ENCODE assay signal across 8 cellular contexts in the genomic region with DNA sequence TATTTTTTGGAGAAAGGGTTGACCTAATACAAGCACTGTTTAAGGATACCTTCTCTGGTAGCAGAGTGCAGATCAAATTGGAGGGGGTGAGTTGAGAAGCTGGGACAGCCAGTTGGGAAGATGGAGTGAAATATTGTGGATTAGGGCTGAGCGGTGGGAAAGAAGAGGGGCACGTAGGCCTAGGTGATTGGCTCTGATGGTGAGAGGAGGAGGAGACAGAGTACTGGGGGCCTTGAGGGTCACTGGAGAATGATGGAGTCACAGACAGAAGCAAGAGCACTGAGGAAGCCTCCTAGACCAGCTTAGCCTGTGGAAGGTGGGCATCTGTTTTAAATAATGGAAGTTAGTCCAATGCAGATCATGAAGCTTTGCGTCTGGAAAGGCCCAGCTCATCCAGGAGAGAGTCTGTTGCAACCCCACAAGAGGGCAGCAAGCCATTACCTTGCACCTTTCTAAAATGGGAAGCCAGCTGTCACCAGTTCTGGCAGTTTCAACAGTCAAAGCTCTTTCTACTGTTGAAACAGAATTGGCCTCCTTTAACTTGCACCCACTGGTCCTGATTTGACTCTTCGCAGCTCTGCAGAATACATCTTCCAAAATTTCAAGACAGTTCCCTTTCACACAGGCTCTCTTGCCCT. TPM values are rescaled to one million over a fixed set of nuclear protein-coding genes. Genes with fewer than 3 reads are reported as not detected.
A peak's percentile ranks its signal among the peaks of the same experiment; 100 is the strongest.
DNase-seq lines count a peak whose midpoint lies in the region; ATAC-seq and TF ChIP-seq lines count a peak whose summit lies in the region.

No MANE protein-coding gene starts in this region.

- H3K9me3 Mint-ChIP-seq in chondrocyte (ENCODE audit: low read depth) = no peaks in the 10 kb centered on the region

- no peaks in the 10 kb centered on the region for H3K9me3 ChIP-seq in PC-3 (ENCODE audit: low read length)

- H4K20me1 ChIP-seq in PC-3 (ENCODE audit: low read length) = no peaks in the 10 kb centered on the region

- CTCF ChIA-PET in PC-3 (lab: Charles Lee) = interaction anchor here (0.6 to 1.1 kb wide), 12 partner anchors 12 to 168 kb away, joined by 3 to 21 read pairs (median 5); a partner anchor contains a TSS

- no peaks in the 10 kb centered on the region for H3F3A ChIP-seq in PC-3 (ENCODE audit: low read length, unreplicated experiment)

- H3K4me3 ChIP-seq in HFF-Myc (replicated peaks; ENCODE audit: low read depth, low read length) = no peak overlapping the region
- H3K4me3 ChIP-seq in PC-3 (ENCODE audit: low read length) = no peak overlapping the region

- intact Hi-C loops in PC-3 (cut with micrococcal nuclease) = loop anchor here (1.0 to 5.0 kb wide), 2 partner anchors 79 to 157 kb away; a partner anchor contains a TSS

- no peaks in the 10 kb centered on the region for H3K9me2 ChIP-seq in PC-3 (replicated peaks; ENCODE audit: low read length)

- no peak overlapping the region for H3K9ac ChIP-seq in PC-3 (ENCODE audit: low read length)

- no peak overlapping the region for H3K4me3 Mint-ChIP-seq in chondrocyte (ENCODE audit: unreplicated experiment)

- TF ChIP-seq CTCF in HFF-Myc (IDR thresholded peaks at IDR 0.05; ENCODE audit: low read depth, low read length, missing control alignments) = peak; percentile 67
- TF ChIP-seq CTCF in PC-3 (conservative IDR thresholded peaks at IDR 0.05; ENCODE audit: low read depth, low read length) = peak; percentile 75
- TF ChIP-seq CTCF in chondrocyte (IDR thresholded peaks at IDR 0.05) = peak; percentile 82

- no peak overlapping the region for H2AFZ ChIP-seq in PC-3 (ENCODE audit: low read length)

- no peaks in the 10 kb centered on the region for H3K36me3 ChIP-seq in PC-3 (ENCODE audit: low read depth, low read length)

- ATAC-seq in PC-3 (peak; percentile 80), HG02678 (IDR thresholded peaks at IDR 0.05; ENCODE audit: unreplicated experiment) (no peak), GM21367 (IDR thresholded peaks at IDR 0.05; ENCODE audit: unreplicated experiment) (no peak)

- DNase-seq in Daoy (ENCODE audit: low read depth) (peak; percentile 52), HFF-Myc (ENCODE audit: extremely low read depth, low read depth) (peak; percentile 65), PC-3 (peak; percentile 52), chondrocyte (ENCODE audit: low spot score) (no peak), mucosa of gallbladder (ENCODE audit: low spot score) (peak; percentile 46), middle frontal gyrus (ENCODE audit: extremely low spot score, low spot score) (no peak)

- BruUV-seq in PC-3 (replicated peaks; lab: Mats Ljungman, UMichigan) = no TSS peak

- no peak overlapping the region for H3K4me2 ChIP-seq in PC-3 (ENCODE audit: low read length)

- no peaks in the 10 kb centered on the region for H3K4me1 ChIP-seq in PC-3 (ENCODE audit: insufficient read depth, low read length)

- POLR2A ChIA-PET in PC-3 (lab: Charles Lee; ENCODE audit: unreplicated experiment) = interaction anchor here (0.6 kb wide), 1 partner anchor 77 kb away, joined by 4 read pairs; no protein-coding TSS in a partner anchor

- peaks cover 7% of the 10 kb centered on the region for H3K36me3 Mint-ChIP-seq in chondrocyte (ENCODE audit: low read depth)

- no peaks in the 10 kb centered on the region for H3K27me3 ChIP-seq in PC-3 (ENCODE audit: low read length)

- no peak overlapping the region for H3K27ac ChIP-seq in PC-3 (ENCODE audit: low read length)

- H3K27ac Mint-ChIP-seq in chondrocyte (ENCODE audit: unreplicated experiment) = no peak overlapping the region

- H3K27me3 Mint-ChIP-seq in chondrocyte (ENCODE audit: low read depth) = peaks cover 1% of the 10 kb centered on the region

- H3K4me1 Mint-ChIP-seq in chondrocyte (ENCODE audit: low read depth) = peaks cover 4% of the 10 kb centered on the region

- no peaks in the 10 kb centered on the region for H3K79me2 ChIP-seq in PC-3 (ENCODE audit: low read length)

RNA-seq across cellular contexts. Expression of a gene that starts 11.8 kb away (rescaled TPM):
- 1.7 and 1.8 TPM in 2 replicates for total RNA-seq in Daoy (2014; rRNA removed; shearing (Covaris generic))
- total RNA-seq in PC-3 (2014; rRNA removed) (0.81 and 1.1 TPM in 2 replicates), chondrocyte (3.0 to 5.6 TPM (median 3.4 TPM) in 3 replicates), mucosa of gallbladder (3.2 TPM)

RNA-seq across cellular contexts. Expression of a gene that starts 13.3 kb away (rescaled TPM):
- total RNA-seq in Daoy (2014; rRNA removed; shearing (Covaris generic)) = 22.2 and 25.7 TPM in 2 replicates
- total RNA-seq in PC-3 (2014; rRNA removed) (45.5 and 57.1 TPM in 2 replicates), chondrocyte (32.9 to 50.1 TPM (median 35.6 TPM) in 3 replicates), mucosa of gallbladder (46.4 TPM)

RNA-seq across cellular contexts. Expression of a gene that starts 18.8 kb away (rescaled TPM):
- total RNA-seq in Daoy (2014; rRNA removed; shearing (Covaris generic)) = 31.7 and 45.0 TPM in 2 replicates
- total RNA-seq in PC-3 (2014; rRNA removed) (8.9 and 15.6 TPM in 2 replicates), chondrocyte (17.5 to 22.4 TPM (median 18.9 TPM) in 3 replicates), mucosa of gallbladder (6.7 TPM)

RNA-seq across cellular contexts. Expression of a gene that starts 33.6 kb away (rescaled TPM):
- total RNA-seq in Daoy (2014; rRNA removed; shearing (Covaris generic)) = 30.0 and 54.8 TPM in 2 replicates
- total RNA-seq in PC-3 (2014; rRNA removed) (35.4 and 36.6 TPM in 2 replicates), chondrocyte (41.7 to 55.7 TPM (median 43.2 TPM) in 3 replicates), mucosa of gallbladder (46.9 TPM)

Comparison
In these comparisons a context has a peak if more than half of its experiments do, and no peak if none do; other contexts are left out.
1. DNase-seq: peak in Daoy (single experiment), HFF-Myc (single experiment), PC-3 (single experiment) and mucosa of gallbladder (single experiment); none in chondrocyte (single experiment) and middle frontal gyrus (single experiment).
2. Peak in every context shown above with its lines, with median percentiles within 50 percentile points of each other: CTCF ChIP-seq.